In genomic region chr6:87393026-87393622, GRCh38 we compare ENCODE assay signal across 8 cellular contexts. TPM values are rescaled to one million over a fixed set of nuclear protein-coding genes. Genes with fewer than 3 reads are reported as not detected.
DNase-seq lines count a peak whose midpoint lies in the region; ATAC-seq, FAIRE-seq and TF ChIP-seq lines count a peak whose summit lies in the region.

No MANE protein-coding gene starts in this region.

- TF ChIP-seq CTCF in CD8-positive, alpha-beta T cell (IDR thresholded peaks at IDR 0.05), result peak; percentile 72
- peak; percentile 52 to 84 (median 71) for TF ChIP-seq CTCF in esophagus squamous epithelium (IDR thresholded peaks at IDR 0.05)

- CTCF ChIA-PET in CD8-positive, alpha-beta T cell (lab: Charles Lee), result interaction anchor here (0.6 to 2.5 kb wide), 19 partner anchors 9 to 1892 kb away, joined by 3 to 20 read pairs (median 5); partner anchors contain the start of genes C6orf163 and CFAP206

- intact Hi-C loops in CD8-positive, alpha-beta T cell (cut with DNase I, micrococcal nuclease), result loop anchor here (1.0 to 5.0 kb wide), 8 partner anchors 15 to 1478 kb away; partner anchors contain the start of genes AKIRIN2 (in 1 of the 2), ORC3 (in 1 of the 2) and SLC35A1 (in 1 of the 2)
- intact Hi-C loops in esophagus squamous epithelium (cut with DNase I), result no loop called here
- intact Hi-C loops in posterior cingulate gyrus (cut with DNase I), result loop anchor here (5.0 kb wide), 1 partner anchor 1479 kb away; no protein-coding TSS in a partner anchor

- no peaks in the 10 kb centered on the region for H3K9me3 ChIP-seq in CD8-positive, alpha-beta T cell (ENCODE audit: low read length)
- no peaks in the 10 kb centered on the region for H3K9me3 ChIP-seq in esophagus squamous epithelium

- H3K36me3 Mint-ChIP-seq in CD8-positive, alpha-beta T cell, result no peaks in the 10 kb centered on the region
- H3K36me3 Mint-ChIP-seq in natural killer cell treated with Interleukin-12 subunit alpha and Interleukin-12 subunit beta and Interleukin-15 and Interleukin-18, amount 100 ng/mL, for 72 hours, result no peaks in the 10 kb centered on the region

- POLR2A ChIA-PET in CD8-positive, alpha-beta T cell (lab: Charles Lee), result interaction anchor here (1.4 kb wide), 1 partner anchor 79 kb away, joined by 4 read pairs; the partner anchor contains the start of gene SLC35A1

- FAIRE-seq in GM19239 (lab: Jason Lieb, UNC), result peak; percentile 94

- no peak overlapping the region for H3K27ac Mint-ChIP-seq in CD8-positive, alpha-beta T cell
- no peak overlapping the region for H3K27ac Mint-ChIP-seq in natural killer cell treated with Interleukin-12 subunit alpha and Interleukin-12 subunit beta and Interleukin-15 and Interleukin-18, amount 100 ng/mL, for 72 hours

- no peaks in the 10 kb centered on the region for H3K9me3 Mint-ChIP-seq in CD8-positive, alpha-beta T cell
- H3K9me3 Mint-ChIP-seq in natural killer cell treated with Interleukin-12 subunit alpha and Interleukin-12 subunit beta and Interleukin-15 and Interleukin-18, amount 100 ng/mL, for 72 hours, result no peaks in the 10 kb centered on the region

- no peaks in the 10 kb centered on the region for H3K27me3 Mint-ChIP-seq in CD8-positive, alpha-beta T cell (ENCODE audit: low read depth)
- no peaks in the 10 kb centered on the region for H3K27me3 Mint-ChIP-seq in natural killer cell treated with Interleukin-12 subunit alpha and Interleukin-12 subunit beta and Interleukin-15 and Interleukin-18, amount 100 ng/mL, for 72 hours

- no peak overlapping the region for H3K4me3 ChIP-seq in CD8-positive, alpha-beta T cell (ENCODE audit: low read depth, low read length)
- no peak overlapping the region for H3K4me3 ChIP-seq in esophagus squamous epithelium

- peak in 5 of 7 experiments; percentile 8 to 41 (median 14) for DNase-seq in CD8-positive, alpha-beta T cell
- DNase-seq in GM19239 (ENCODE audit: insufficient read length, low spot score), result no peak
- DNase-seq in NCI-H345 (lab: John Stamatoyannopoulos, UW), result peak; percentile 60
- peak; percentile 39 for DNase-seq in activated CD4-positive, alpha-beta T cell treated with anti-CD3 and anti-CD28 coated beads for 48 hours
- DNase-seq in esophagus squamous epithelium (lab: John Stamatoyannopoulos, UW), result no peak
- no peak for DNase-seq in natural killer cell treated with Interleukin-12 subunit alpha and Interleukin-12 subunit beta and Interleukin-15 and Interleukin-18, amount 100 ng/mL, for 72 hours (ENCODE audit: low spot score)
- DNase-seq in posterior cingulate gyrus, result no peak

- 4 to 8% methylated on average over 2 of the region's 2 CpGs for WGBS in esophagus squamous epithelium, 2 donors

- H3K27me3 ChIP-seq in CD8-positive, alpha-beta T cell (ENCODE audit: insufficient read depth, low read length), result no peaks in the 10 kb centered on the region
- H3K27me3 ChIP-seq in esophagus squamous epithelium, result no peaks in the 10 kb centered on the region

- H3K36me3 ChIP-seq in CD8-positive, alpha-beta T cell (ENCODE audit: insufficient read depth, low read length), result no peaks in the 10 kb centered on the region
- H3K36me3 ChIP-seq in esophagus squamous epithelium, result no peaks in the 10 kb centered on the region

- no peak for TF ChIP-seq POLR2A in esophagus squamous epithelium (IDR thresholded peaks at IDR 0.05)

- H3K27ac ChIP-seq in CD8-positive, alpha-beta T cell (ENCODE audit: low read depth, low read length), result no peak overlapping the region
- H3K27ac ChIP-seq in esophagus squamous epithelium, result no peak overlapping the region

- peaks cover 3% of the 10 kb centered on the region for H3K4me1 Mint-ChIP-seq in CD8-positive, alpha-beta T cell (ENCODE audit: low read depth)
- H3K4me1 Mint-ChIP-seq in natural killer cell treated with Interleukin-12 subunit alpha and Interleukin-12 subunit beta and Interleukin-15 and Interleukin-18, amount 100 ng/mL, for 72 hours (ENCODE audit: low read depth in 2 of 2), result peaks cover 4 to 5% of the 10 kb centered on the region in 2 donors

- no peak overlapping the region for H3K4me3 Mint-ChIP-seq in CD8-positive, alpha-beta T cell
- H3K4me3 Mint-ChIP-seq in natural killer cell treated with Interleukin-12 subunit alpha and Interleukin-12 subunit beta and Interleukin-15 and Interleukin-18, amount 100 ng/mL, for 72 hours, result no peak overlapping the region

- ATAC-seq in CD8-positive, alpha-beta T cell, result peak; percentile 99
- ATAC-seq in HG03342 (IDR thresholded peaks at IDR 0.05; ENCODE audit: unreplicated experiment), result peak; percentile 74
- peak; percentile 85 to 86 for ATAC-seq in natural killer cell treated with Interleukin-12 subunit alpha and Interleukin-12 subunit beta and Interleukin-15 and Interleukin-18, amount 100 ng/mL, for 72 hours

- H3K4me1 ChIP-seq in CD8-positive, alpha-beta T cell (ENCODE audit: insufficient read depth, low read length), result no peaks in the 10 kb centered on the region
- H3K4me1 ChIP-seq in esophagus squamous epithelium, result no peaks in the 10 kb centered on the region

RNA-seq across cellular contexts. Expression of gene CFAP206, which starts 14.6 kb away (rescaled TPM):
- not detected for total RNA-seq in CD8-positive, alpha-beta T cell
- under 1 TPM in 1 of 4 donors, not detected in 3; 0.26 TPM for total RNA-seq in esophagus squamous epithelium
- under 1 TPM in 1 of 2 donors, not detected in 1; 0.21 TPM for total RNA-seq in natural killer cell treated with Interleukin-12 subunit alpha and Interleukin-12 subunit beta and Interleukin-15 and Interleukin-18, amount 100 ng/mL, for 72 hours

RNA-seq across cellular contexts. Expression of gene C6orf163, which starts 48.5 kb away (rescaled TPM):
- total RNA-seq in CD8-positive, alpha-beta T cell, result 1 to 10 TPM in 1 of 2 experiments, under 1 TPM in 1; 0.71 to 1.1 TPM
- total RNA-seq in esophagus squamous epithelium, result 1 to 10 TPM in 2 of 4 donors, under 1 TPM in 2; 0.35 to 3.1 (median 1.2) TPM
- 1 to 10 TPM; 3.4 to 4.2 TPM for total RNA-seq in natural killer cell treated with Interleukin-12 subunit alpha and Interleukin-12 subunit beta and Interleukin-15 and Interleukin-18, amount 100 ng/mL, for 72 hours

Comparison
In these comparisons a context has a peak if more than half of its experiments do, and no peak if none do; other contexts are left out.
1. DNase-seq: peak in CD8-positive, alpha-beta T cell (5 of 7), NCI-H345 (single experiment) and activated CD4-positive, alpha-beta T cell treated with anti-CD3 and anti-CD28 coated beads for 48 hours (single experiment); none in GM19239 (single experiment), esophagus squamous epithelium (single experiment), natural killer cell treated with Interleukin-12 subunit alpha and Interleukin-12 subunit beta and Interleukin-15 and Interleukin-18, amount 100 ng/mL, for 72 hours (single experiment) and posterior cingulate gyrus (0 of 10).
2. Peak in every context shown above with its lines, with median percentiles within 50 percentile points of each other: ATAC-seq.